10 cellular contexts compared by ENCODE assay signal in the genomic region with DNA sequence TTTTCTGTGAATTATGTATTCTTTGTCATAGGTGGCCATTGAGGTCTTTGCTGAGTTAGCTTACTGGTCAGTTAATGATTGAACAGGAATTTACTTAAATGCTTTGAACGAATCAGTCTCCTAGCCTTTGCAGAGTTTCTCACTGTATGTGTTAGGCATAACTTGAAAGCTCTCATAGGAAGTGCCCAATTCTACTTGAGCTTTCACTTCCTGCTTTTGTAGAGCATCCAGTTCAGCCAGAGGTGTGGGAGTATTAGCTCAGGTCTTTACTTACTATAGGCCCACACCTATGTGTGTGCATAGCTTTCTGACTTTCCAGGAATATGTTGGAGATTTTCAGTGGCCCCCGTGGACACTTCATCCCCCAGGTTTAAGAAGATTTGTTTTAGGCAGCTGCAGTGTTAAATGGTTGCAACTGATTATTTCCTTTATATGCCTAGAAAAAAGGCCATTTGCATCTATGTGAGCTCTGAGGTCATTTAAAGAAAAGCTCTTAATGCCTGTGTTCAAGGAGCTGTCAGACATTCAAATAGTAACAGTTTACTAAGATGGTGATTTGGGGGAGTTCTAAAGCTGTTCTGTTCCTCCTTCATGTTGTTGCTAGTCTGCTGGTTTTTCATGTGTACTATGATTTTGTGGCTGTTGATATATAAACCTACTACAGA.
A peak's percentile ranks its signal among the peaks of the same experiment; 100 is the strongest.
DNase-seq lines count a peak whose midpoint lies in the region; ATAC-seq and TF ChIP-seq lines count a peak whose summit lies in the region.
"Had no signal": no experiment of that assay in that cellular context is flagged by ENCODE, and none has a peak within 500 bp of the region (broad histone marks: within the 10 kb centered on the region; RNA-seq: fewer than 3 reads in every experiment).

No MANE protein-coding gene starts in this region.

- DNase-seq in Caki2 (ENCODE audit: low read depth) (peak; percentile 10), dermis blood vessel endothelial cell (peak; percentile 56), ascending aorta (ENCODE audit: low spot score in 2 of 2) (no peak), G401 (ENCODE audit: low spot score) (no peak), dorsolateral prefrontal cortex (no peak)
- no peak for DNase-seq in activated CD4-positive, alpha-beta T cell treated with anti-CD3 and anti-CD28 coated beads for 4 hours
- DNase-seq: GDM1, SHP77 had no signal

- no peaks in the 10 kb centered on the region for H3K36me3 ChIP-seq in ascending aorta

- H3K4me3 ChIP-seq in ascending aorta (no peak overlapping the region), dorsolateral prefrontal cortex (no peak overlapping the region)

- H3K27ac ChIP-seq in ascending aorta (no peak overlapping the region), dorsolateral prefrontal cortex (no peak overlapping the region)

- intact Hi-C loops in ascending aorta (cut with DNase I) (no loop called here), dorsolateral prefrontal cortex (cut with DNase I) (no loop called here)

- no peaks in the 10 kb centered on the region for H3K27me3 ChIP-seq in ascending aorta
- no peaks in the 10 kb centered on the region for H3K27me3 ChIP-seq in dorsolateral prefrontal cortex

- in situ Hi-C loops in Caki2 (cut with HindIII; ENCODE audit: low pct_unique_long_range_greater_than_20kb, low sequenced_read_pairs) (no loop called here), G401 (cut with HindIII; ENCODE audit: low sequenced_read_pairs) (no loop called here)

- TF ChIP-seq CTCF in ascending aorta (IDR thresholded peaks at IDR 0.05) (no peak), dorsolateral prefrontal cortex (IDR thresholded peaks at IDR 0.05 in 54 of 56, conservative IDR thresholded peaks at IDR 0.05 in 2 of 56; ENCODE audit: low read depth in 1 of 56, partially characterized antibody in 56 of 56) (no peak)

- H3K9me3 ChIP-seq in ascending aorta = no peaks in the 10 kb centered on the region

- peak; percentile 99 for ATAC-seq in GM19455 (IDR thresholded peaks at IDR 0.05; ENCODE audit: unreplicated experiment)
- ATAC-seq in HG03280 (IDR thresholded peaks at IDR 0.05; ENCODE audit: unreplicated experiment) = peak; percentile 98

- peaks cover 0 to 4% of the 10 kb centered on the region in 2 donors for H3K4me1 ChIP-seq in ascending aorta

Comparison
In these comparisons a context has a peak if more than half of its experiments do, and no peak if none do; other contexts are left out.
1. DNase-seq: peak in Caki2 (single experiment) and dermis blood vessel endothelial cell (single experiment); none in ascending aorta (0 of 2), G401 (single experiment), activated CD4-positive, alpha-beta T cell treated with anti-CD3 and anti-CD28 coated beads for 4 hours (0 of 2) and dorsolateral prefrontal cortex (0 of 10).